In the genomic region with DNA sequence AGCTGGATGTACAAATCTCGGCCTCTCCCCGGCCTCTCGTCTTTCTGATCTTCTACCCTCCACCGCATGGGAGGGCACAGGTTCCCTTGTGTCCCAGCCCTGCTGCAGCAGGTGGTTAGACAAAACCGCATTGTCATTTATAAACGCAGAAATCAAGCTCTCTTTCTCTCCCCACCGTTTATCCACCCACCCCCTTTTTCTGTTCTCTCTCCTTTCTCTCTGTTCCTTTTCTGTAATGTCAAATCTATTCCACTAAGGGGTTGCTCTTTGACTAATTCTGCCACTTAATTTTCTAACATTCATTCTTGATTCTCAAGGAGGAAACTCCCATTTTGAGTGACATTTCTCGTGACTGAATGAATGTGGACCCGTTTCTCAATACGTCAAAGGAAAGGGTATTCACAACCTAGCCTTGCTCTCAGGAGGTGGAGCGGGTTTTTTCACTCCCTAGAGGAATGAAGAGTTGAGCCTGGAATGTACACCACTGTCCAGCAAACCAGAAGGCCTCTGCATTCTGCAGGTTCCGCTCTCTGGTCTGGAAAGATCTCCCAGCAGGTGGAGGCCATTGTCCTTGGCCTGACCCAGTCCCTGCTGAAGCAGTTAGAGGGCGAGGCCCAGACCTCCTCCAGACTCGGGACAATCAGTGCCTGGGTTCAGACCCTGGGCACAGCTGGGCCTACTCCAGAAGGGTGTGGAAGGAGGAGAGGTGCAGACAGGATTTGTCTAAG, we compare ENCODE assay signal across 9 cellular contexts.
DNase-seq lines count a peak whose midpoint lies in the region; ATAC-seq and TF ChIP-seq lines count a peak whose summit lies in the region.
"Had no signal": no experiment of that assay in that cellular context is flagged by ENCODE, and none has a peak within 500 bp of the region (broad histone marks: within the 10 kb centered on the region; RNA-seq: fewer than 3 reads in every experiment).

No MANE protein-coding gene starts in this region.

- H3K27ac Mint-ChIP-seq in dendritic cell treated with granulocyte-macrophage colony-stimulating factor and Interleukin-4, amounts not matched to agents 40 ng/mL and 50 ng/mL, for 4 days = peak overlapping the region; percentile 72

- intact Hi-C loops in dendritic cell treated with granulocyte-macrophage colony-stimulating factor and Interleukin-4, amounts not matched to agents 40 ng/mL and 50 ng/mL, for 4 days (cut with micrococcal nuclease) = no loop called here

- peaks cover 27% of the 10 kb centered on the region for H3K4me1 ChIP-seq in suprapubic skin

- ATAC-seq in GM19438 (IDR thresholded peaks at IDR 0.05; ENCODE audit: low read depth, unreplicated experiment) (peak; percentile 44), HG03442 (IDR thresholded peaks at IDR 0.05; ENCODE audit: unreplicated experiment) (peak; percentile 52)

- H3K36me3 Mint-ChIP-seq in dendritic cell treated with granulocyte-macrophage colony-stimulating factor and Interleukin-4, amounts not matched to agents 40 ng/mL and 50 ng/mL, for 4 days (ENCODE audit: low read depth) = no peaks in the 10 kb centered on the region

- no peaks in the 10 kb centered on the region for H3K36me3 ChIP-seq in suprapubic skin
- H3K36me3 ChIP-seq: cardiac muscle cell had no signal

- H3K4me3 ChIP-seq in GM08714 (ENCODE audit: low read length) (peak overlapping the region; percentile 46; the same call in 1 of the 2 replicates), suprapubic skin (no peak overlapping the region)
- H3K4me3 ChIP-seq: cardiac muscle cell had no signal

- H3K27ac ChIP-seq in suprapubic skin = peak overlapping the region; percentile 39
- H3K27ac ChIP-seq: cardiac muscle cell had no signal

- H3K4me3 Mint-ChIP-seq in dendritic cell treated with granulocyte-macrophage colony-stimulating factor and Interleukin-4, amounts not matched to agents 40 ng/mL and 50 ng/mL, for 4 days = no peak overlapping the region

- H3K27me3 Mint-ChIP-seq in dendritic cell treated with granulocyte-macrophage colony-stimulating factor and Interleukin-4, amounts not matched to agents 40 ng/mL and 50 ng/mL, for 4 days = no peaks in the 10 kb centered on the region

- no peaks in the 10 kb centered on the region for H3K9me3 Mint-ChIP-seq in dendritic cell treated with granulocyte-macrophage colony-stimulating factor and Interleukin-4, amounts not matched to agents 40 ng/mL and 50 ng/mL, for 4 days

- TF ChIP-seq CTCF in suprapubic skin (IDR thresholded peaks at IDR 0.05) = no peak

- peaks cover 23% of the 10 kb centered on the region for H3K4me1 Mint-ChIP-seq in dendritic cell treated with granulocyte-macrophage colony-stimulating factor and Interleukin-4, amounts not matched to agents 40 ng/mL and 50 ng/mL, for 4 days (ENCODE audit: low read depth)

- 52% methylated on average over 13 of the region's 14 CpGs for WGBS in suprapubic skin

- no peaks in the 10 kb centered on the region for H3K9me3 ChIP-seq in suprapubic skin

- DNase-seq in suprapubic skin (ENCODE audit: low spot score in 2 of 2) (no peak), NCI-H446 (lab: John Stamatoyannopoulos, UW) (no peak), GDM1 (lab: John Stamatoyannopoulos, UW) (no peak), NCI-H1048 (lab: John Stamatoyannopoulos, UW) (no peak)

- no peak for TF ChIP-seq POLR2A in suprapubic skin (IDR thresholded peaks at IDR 0.05)

- no peaks in the 10 kb centered on the region for H3K27me3 ChIP-seq in suprapubic skin
- H3K27me3 ChIP-seq: cardiac muscle cell had no signal

- no peak for TF ChIP-seq EP300 in suprapubic skin (IDR thresholded peaks at IDR 0.05)
